ENCODE assay signal across 10 cellular contexts in the genomic region with DNA sequence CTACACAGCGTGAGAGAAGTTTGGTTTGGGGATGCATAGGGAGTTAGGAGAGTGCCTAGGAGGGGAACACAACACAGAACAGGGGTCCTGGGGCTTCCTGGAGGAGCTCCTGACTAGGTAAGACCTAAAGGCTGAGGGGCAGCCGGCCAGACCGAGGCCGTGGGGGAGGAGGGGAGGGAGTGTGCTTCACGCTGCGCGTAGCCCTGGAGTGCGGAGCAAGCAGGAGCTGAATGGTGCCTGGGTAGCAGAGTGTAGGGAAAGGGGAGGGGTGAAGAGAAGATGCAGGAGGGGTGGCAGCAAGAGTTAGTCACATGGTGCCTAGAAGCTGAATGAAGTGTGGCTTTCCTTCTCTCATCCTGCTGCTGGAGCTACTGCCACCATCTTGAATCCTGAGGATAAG. TPM values are rescaled to one million over a fixed set of nuclear protein-coding genes. Genes with fewer than 3 reads are reported as not detected.
"Had no signal": no experiment of that assay in that cellular context is flagged by ENCODE, and none has a peak within 500 bp of the region (broad histone marks: within the 10 kb centered on the region; RNA-seq: fewer than 3 reads in every experiment).

No MANE protein-coding gene starts in this region.

- H3K27me3 ChIP-seq: neural progenitor cell had no signal

- H3K4me3 ChIP-seq: neural progenitor cell had no signal

- DNase-seq: activated CD4-positive, alpha-beta memory T cell treated with anti-CD3 and anti-CD28 coated beads, Interleukin-2, amount 10 ng/mL, durations not matched to agents 7 days and 5 days; activated CD4-positive, CD25-positive, alpha-beta regulatory T cell treated with anti-CD3 and anti-CD28 coated beads, Interleukin-2, amount 50 U/mL, for 72 hours; activated naive CD4-positive, alpha-beta T cell treated with Interleukin-2 at 50 U/mL for 16 hours; cortex of kidney; effector memory CD8-positive, alpha-beta T cell; left colon; small intestine; trophoblast cell had no signal

- H3K9ac ChIP-seq: neural progenitor cell had no signal

- H3K36me3 ChIP-seq: neural progenitor cell had no signal

- ATAC-seq: effector memory CD8-positive, alpha-beta T cell; left colon had no signal

- H2AFZ ChIP-seq: neural progenitor cell had no signal

- H3K27ac ChIP-seq: epithelial cell of prostate, neural progenitor cell had no signal

- H3K4me2 ChIP-seq: neural progenitor cell had no signal

RNA-seq across cellular contexts. Expression of gene KLHL40, which starts 49.7 kb away (rescaled TPM):
- total RNA-seq: activated CD4-positive, alpha-beta memory T cell treated with anti-CD3 and anti-CD28 coated beads, Interleukin-2, amount 10 ng/mL, durations not matched to agents 7 days and 5 days; left colon had no signal
